ENCODE assay signal across 12 cellular contexts in genomic region chr15:40443846-40444245, GRCh38. TPM values are rescaled to one million over a fixed set of nuclear protein-coding genes. Genes with fewer than 3 reads are reported as not detected.
A peak's percentile ranks its signal among the peaks of the same experiment; 100 is the strongest.
DNase-seq lines count a peak whose midpoint lies in the region; TF ChIP-seq lines count a peak whose summit lies in the region.
"Had no signal": no experiment of that assay in that cellular context is flagged by ENCODE, and none has a peak within 500 bp of the region (broad histone marks: within the 10 kb centered on the region; RNA-seq: fewer than 3 reads in every experiment).

No MANE protein-coding gene starts in this region.

- no peaks in the 10 kb centered on the region; the same call in 1 of the 2 replicates for H3K27me3 ChIP-seq in H7 (ENCODE audit: control insufficient read depth, insufficient read depth, low read length)

- peaks cover 35% of the 10 kb centered on the region for H3K4me1 Mint-ChIP-seq in activated CD4-positive, alpha-beta T cell treated with anti-CD3 and anti-CD28 coated beads, Interleukin-2, amount 10 ng/mL, durations not matched to agents 24 days and 14 days
- H3K4me1 Mint-ChIP-seq in IgD-negative memory B cell (peaks cover 24 to 36% (median 28%) of the 10 kb centered on the region in 3 donors), endothelial cell (ENCODE audit: unreplicated experiment) (peaks cover 31% of the 10 kb centered on the region), progenitor cell of endocrine pancreas (ENCODE audit: low read depth) (peaks cover 26% of the 10 kb centered on the region)

- no peaks in the 10 kb centered on the region for H3K9me3 Mint-ChIP-seq in activated CD4-positive, alpha-beta T cell treated with anti-CD3 and anti-CD28 coated beads, Interleukin-2, amount 10 ng/mL, durations not matched to agents 24 days and 14 days
- H3K9me3 Mint-ChIP-seq in IgD-negative memory B cell: no peaks in the 10 kb centered on the region
- H3K9me3 Mint-ChIP-seq in endothelial cell (ENCODE audit: unreplicated experiment): no peaks in the 10 kb centered on the region
- no peaks in the 10 kb centered on the region for H3K9me3 Mint-ChIP-seq in progenitor cell of endocrine pancreas (ENCODE audit: low read depth)

- intact Hi-C loops in activated CD4-positive, alpha-beta T cell treated with anti-CD3 and anti-CD28 coated beads, Interleukin-2, amount 10 ng/mL, durations not matched to agents 24 days and 14 days (cut with micrococcal nuclease): loop anchor here (1.0 to 5.0 kb wide), 4 partner anchors 26 to 123 kb away; partner anchors contain the start of genes CCDC32, CHST14, IVD and RPUSD2

- TF ChIP-seq CTCF in endothelial cell (IDR thresholded peaks at IDR 0.05; ENCODE audit: unreplicated experiment) (no peak), progenitor cell of endocrine pancreas (IDR thresholded peaks at IDR 0.05; ENCODE audit: unreplicated experiment) (no peak)

- H3K4me3 Mint-ChIP-seq in activated CD4-positive, alpha-beta T cell treated with anti-CD3 and anti-CD28 coated beads, Interleukin-2, amount 10 ng/mL, durations not matched to agents 24 days and 14 days: peak overlapping the region; percentile 47
- peak overlapping the region in 2 of 4 donors; percentile 35 to 92 for H3K4me3 Mint-ChIP-seq in IgD-negative memory B cell
- peak overlapping the region; percentile 93 for H3K4me3 Mint-ChIP-seq in endothelial cell (ENCODE audit: unreplicated experiment)
- H3K4me3 Mint-ChIP-seq in progenitor cell of endocrine pancreas (ENCODE audit: low read depth): peak overlapping the region; percentile 88

- no peaks in the 10 kb centered on the region for H3K36me3 ChIP-seq in H7 (replicated peaks; ENCODE audit: control insufficient read depth, insufficient read depth, low read length)

- H3K27me3 Mint-ChIP-seq in activated CD4-positive, alpha-beta T cell treated with anti-CD3 and anti-CD28 coated beads, Interleukin-2, amount 10 ng/mL, durations not matched to agents 24 days and 14 days: peaks cover 30% of the 10 kb centered on the region
- H3K27me3 Mint-ChIP-seq in IgD-negative memory B cell (peaks cover 3% of the 10 kb centered on the region), endothelial cell (ENCODE audit: unreplicated experiment) (peaks cover 19% of the 10 kb centered on the region), progenitor cell of endocrine pancreas (peaks cover 23% of the 10 kb centered on the region)

- DNase-seq in activated CD4-positive, alpha-beta T cell treated with anti-CD3 and anti-CD28 coated beads, Interleukin-2, amount 10 ng/mL, durations not matched to agents 24 days and 14 days: no peak
- DNase-seq in activated CD4-positive, alpha-beta T cell treated with anti-CD3 and anti-CD28 coated beads, Interleukin-2, amount 50 U/mL, for 4 hours: no peak
- no peak for DNase-seq in endothelial cell (ENCODE audit: low spot score)
- no peak for DNase-seq in progenitor cell of endocrine pancreas (ENCODE audit: low spot score, unreplicated experiment)
- no peak for DNase-seq in NCI-H82 (lab: John Stamatoyannopoulos, UW)
- DNase-seq in SHP77 (lab: John Stamatoyannopoulos, UW): no peak
- DNase-seq in H7: no peak
- DNase-seq: aorta, mammary epithelial cell, NCI-H1092 treated with DMSO at 0.1 percent for 48 hours, NCI-H446 treated with DMSO at 0.1 percent for 48 hours had no signal

- no peak overlapping the region for H3K27ac Mint-ChIP-seq in activated CD4-positive, alpha-beta T cell treated with anti-CD3 and anti-CD28 coated beads, Interleukin-2, amount 10 ng/mL, durations not matched to agents 24 days and 14 days
- H3K27ac Mint-ChIP-seq in IgD-negative memory B cell (peak overlapping the region; percentile 37 to 83 (median 61)), endothelial cell (ENCODE audit: unreplicated experiment) (no peak overlapping the region), progenitor cell of endocrine pancreas (no peak overlapping the region)

- H3K4me3 ChIP-seq in H7 (ENCODE audit: insufficient read depth, low read depth, low read length): no peak overlapping the region

- peaks cover 19% of the 10 kb centered on the region for H3K36me3 Mint-ChIP-seq in activated CD4-positive, alpha-beta T cell treated with anti-CD3 and anti-CD28 coated beads, Interleukin-2, amount 10 ng/mL, durations not matched to agents 24 days and 14 days (ENCODE audit: low read depth)
- H3K36me3 Mint-ChIP-seq in IgD-negative memory B cell: no peaks in the 10 kb centered on the region
- H3K36me3 Mint-ChIP-seq in endothelial cell (ENCODE audit: low read depth, unreplicated experiment): peaks cover 3% of the 10 kb centered on the region
- no peaks in the 10 kb centered on the region for H3K36me3 Mint-ChIP-seq in progenitor cell of endocrine pancreas (ENCODE audit: insufficient read depth)

RNA-seq across cellular contexts. Expression of gene BAHD1, which starts 3.1 kb away (rescaled TPM):
- 23.9 and 26.2 TPM in 2 replicates for total RNA-seq in activated CD4-positive, alpha-beta T cell treated with anti-CD3 and anti-CD28 coated beads, Interleukin-2, amount 10 ng/mL, durations not matched to agents 24 days and 14 days
- 2.3 TPM for polyA plus RNA-seq in IgD-negative memory B cell
- total RNA-seq in endothelial cell (ENCODE audit: unreplicated experiment): 20.4 TPM
- total RNA-seq in progenitor cell of endocrine pancreas: 24.1 and 24.3 TPM in 2 replicates
- 45.7 and 47.4 TPM in 2 replicates for total RNA-seq in H7 (2014; rRNA removed; shearing (Covaris generic))

RNA-seq across cellular contexts. Expression of gene CHST14, which starts 26.9 kb away (rescaled TPM):
- total RNA-seq in activated CD4-positive, alpha-beta T cell treated with anti-CD3 and anti-CD28 coated beads, Interleukin-2, amount 10 ng/mL, durations not matched to agents 24 days and 14 days: 9.0 and 9.7 TPM in 2 replicates
- polyA plus RNA-seq in IgD-negative memory B cell: 1.8 TPM
- total RNA-seq in endothelial cell (ENCODE audit: unreplicated experiment) (36.5 TPM), progenitor cell of endocrine pancreas (29.1 and 29.3 TPM in 2 replicates)
- 11.7 and 15.2 TPM in 2 replicates for total RNA-seq in H7 (2014; rRNA removed; shearing (Covaris generic))

RNA-seq across cellular contexts. Expression of gene IVD, which starts 38.3 kb away (rescaled TPM):
- total RNA-seq in activated CD4-positive, alpha-beta T cell treated with anti-CD3 and anti-CD28 coated beads, Interleukin-2, amount 10 ng/mL, durations not matched to agents 24 days and 14 days: 66.6 and 70.7 TPM in 2 replicates
- 55.5 TPM for polyA plus RNA-seq in IgD-negative memory B cell
- 56.2 TPM for total RNA-seq in endothelial cell (ENCODE audit: unreplicated experiment)
- 82.0 and 93.0 TPM in 2 replicates for total RNA-seq in progenitor cell of endocrine pancreas
- 28.6 and 31.4 TPM in 2 replicates for total RNA-seq in H7 (2014; rRNA removed; shearing (Covaris generic))

Comparison
In these comparisons a context has a peak if more than half of its experiments do, and no peak if none do; other contexts are left out.
1. H3K27ac Mint-ChIP-seq: peak in IgD-negative memory B cell (3 of 3); none in activated CD4-positive, alpha-beta T cell treated with anti-CD3 and anti-CD28 coated beads, Interleukin-2, amount 10 ng/mL, durations not matched to agents 24 days and 14 days (single experiment), endothelial cell (single experiment) and progenitor cell of endocrine pancreas (single experiment).